In the genomic region with DNA sequence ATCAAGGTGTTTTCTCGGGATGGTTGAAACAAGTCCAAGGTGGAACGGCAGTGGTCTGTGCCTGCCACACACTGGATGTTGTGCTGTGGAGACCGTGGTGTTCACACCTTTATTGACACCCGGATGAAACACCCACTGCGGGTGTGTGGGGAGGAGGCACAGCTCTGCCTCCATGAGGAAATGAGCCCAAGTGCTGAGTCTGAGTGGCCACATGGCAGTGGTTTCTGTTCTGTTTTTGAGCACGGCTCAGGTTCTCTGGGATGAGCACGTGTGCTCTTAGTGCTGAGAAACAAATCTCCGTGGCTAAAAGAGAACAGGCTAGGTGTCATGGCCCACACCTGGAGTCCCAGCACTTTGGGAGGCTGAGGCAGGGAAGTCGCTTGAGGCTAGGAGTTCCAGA, we compare ENCODE assay signal across 25 cellular contexts. TPM values are rescaled to one million over a fixed set of nuclear protein-coding genes. Genes with fewer than 3 reads are reported as not detected.
DNase-seq lines count a peak whose midpoint lies in the region; ATAC-seq and TF ChIP-seq lines count a peak whose summit lies in the region.
"Had no signal": no experiment of that assay in that cellular context is flagged by ENCODE, and none has a peak within 500 bp of the region (broad histone marks: within the 10 kb centered on the region; RNA-seq: fewer than 3 reads in every experiment).

No MANE protein-coding gene starts in this region.

- peaks cover 4 to 96% of the 10 kb centered on the region in 2 donors for H3K36me3 ChIP-seq in vagina

- no peak for TF ChIP-seq CTCF in vagina (IDR thresholded peaks at IDR 0.05)

- TF ChIP-seq POLR2A in vagina (IDR thresholded peaks at IDR 0.05) = no peak

- H3K4me1 Mint-ChIP-seq in dendritic cell treated with granulocyte-macrophage colony-stimulating factor and Interleukin-4, amounts not matched to agents 40 ng/mL and 50 ng/mL, for 4 days (ENCODE audit: low read depth) = peaks cover 33% of the 10 kb centered on the region
- H3K4me1 Mint-ChIP-seq: activated naive CD8-positive, alpha-beta T cell treated with anti-CD3 and anti-CD28 coated beads, Interleukin-2, amount 50 U/mL, for 24 hours had no signal

- H3K9me3 ChIP-seq in vagina = no peaks in the 10 kb centered on the region
- H3K9me3 ChIP-seq: right lobe of liver, SJSA1, tibial nerve had no signal

- no peak overlapping the region for H3K4me3 ChIP-seq in vagina
- H3K4me3 ChIP-seq: coronary artery, hepatocyte, K562, right lobe of liver, SJSA1, tibial nerve had no signal

- H3K27ac Mint-ChIP-seq in dendritic cell treated with granulocyte-macrophage colony-stimulating factor and Interleukin-4, amounts not matched to agents 40 ng/mL and 50 ng/mL, for 4 days = peak overlapping the region; percentile 64
- H3K27ac Mint-ChIP-seq: activated naive CD8-positive, alpha-beta T cell treated with anti-CD3 and anti-CD28 coated beads, Interleukin-2, amount 50 U/mL, for 24 hours; activated T-helper 1 cell treated with anti-CD3 and anti-CD28 coated beads, Interleukin-12 subunit alpha, Interleukin-12 subunit beta, Interleukin-2, Interleukin-4 antibody, amounts not matched to agents 30 ng/mL and 10 ng/mL and 1 ng/mL, durations not matched to agents 14 hours and 24 hours and 36 hours; T-helper 1 cell treated with Interleukin-12 subunit alpha and Interleukin-12 subunit beta and Interleukin-4 antibody, amounts not matched to agents 30 μg/mL and 1 μg/mL, for 36 hours had no signal

- H3K9me3 Mint-ChIP-seq in dendritic cell treated with granulocyte-macrophage colony-stimulating factor and Interleukin-4, amounts not matched to agents 40 ng/mL and 50 ng/mL, for 4 days = no peaks in the 10 kb centered on the region
- H3K9me3 Mint-ChIP-seq: activated naive CD8-positive, alpha-beta T cell treated with anti-CD3 and anti-CD28 coated beads, Interleukin-2, amount 50 U/mL, for 24 hours; activated T-helper 1 cell treated with anti-CD3 and anti-CD28 coated beads, Interleukin-12 subunit alpha, Interleukin-12 subunit beta, Interleukin-2, Interleukin-4 antibody, amounts not matched to agents 30 ng/mL and 10 ng/mL and 1 ng/mL, durations not matched to agents 14 hours and 24 hours and 36 hours; brain; T-helper 1 cell treated with Interleukin-12 subunit alpha and Interleukin-12 subunit beta and Interleukin-4 antibody, amounts not matched to agents 30 μg/mL and 1 μg/mL, for 36 hours had no signal

- ATAC-seq in GM18502 (IDR thresholded peaks at IDR 0.05; ENCODE audit: poor library complexity, unreplicated experiment) (no peak), GM19023 (IDR thresholded peaks at IDR 0.05; ENCODE audit: unreplicated experiment) (no peak)
- ATAC-seq: activated naive CD8-positive, alpha-beta T cell treated with anti-CD3 and anti-CD28 coated beads, Interleukin-2, amount 50 U/mL, for 24 hours; K562; right lobe of liver had no signal

- no peak overlapping the region for H3K27ac ChIP-seq in vagina
- H3K27ac ChIP-seq: C4-2B, coronary artery, hepatocyte, right lobe of liver, SJSA1, tibial nerve had no signal

- intact Hi-C loops in dendritic cell treated with granulocyte-macrophage colony-stimulating factor and Interleukin-4, amounts not matched to agents 40 ng/mL and 50 ng/mL, for 4 days (cut with micrococcal nuclease) = no loop called here
- intact Hi-C loops in vagina (cut with DNase I) = no loop called here

- peak; percentile 42 for DNase-seq in SIG-M5 treated with dmso at 0.1 percent for 504 hours (lab: John Stamatoyannopoulos, UW; ENCODE audit: unreplicated experiment)
- no peak for DNase-seq in SIG-M5 (lab: John Stamatoyannopoulos, UW)
- peak; percentile 36 for DNase-seq in NOMO-1 treated with dmso at 0.1 percent for 144 hours (lab: John Stamatoyannopoulos, UW; ENCODE audit: unreplicated experiment)
- DNase-seq in superior temporal gyrus (ENCODE audit: extremely low spot score) = peak; percentile 19
- no peak for DNase-seq in vagina (ENCODE audit: extremely low spot score in 2 of 2)
- DNase-seq: activated CD4-positive, CD25-positive, alpha-beta regulatory T cell; activated naive CD8-positive, alpha-beta T cell treated with anti-CD3 and anti-CD28 coated beads, Interleukin-2, amount 50 U/mL, for 24 hours; GF-D8; NCI-H1092 treated with DMSO at 0.1 percent for 48 hours; NCI-H2081 treated with DMSO at 0.1 percent for 48 hours; NCI-H510A; stimulated activated naive CD4-positive, alpha-beta T cell treated with Interleukin-2 at 50 U/mL for 16 hours had no signal

- no peaks in the 10 kb centered on the region for H3K4me1 ChIP-seq in vagina
- H3K4me1 ChIP-seq: SJSA1 had no signal

- peaks cover 100% of the 10 kb centered on the region for H3K36me3 Mint-ChIP-seq in dendritic cell treated with granulocyte-macrophage colony-stimulating factor and Interleukin-4, amounts not matched to agents 40 ng/mL and 50 ng/mL, for 4 days (ENCODE audit: low read depth)

- H3K27me3 ChIP-seq in vagina = no peaks in the 10 kb centered on the region
- H3K27me3 ChIP-seq: hepatocyte, right lobe of liver, SJSA1, tibial nerve had no signal

- no peak overlapping the region for H3K4me3 Mint-ChIP-seq in dendritic cell treated with granulocyte-macrophage colony-stimulating factor and Interleukin-4, amounts not matched to agents 40 ng/mL and 50 ng/mL, for 4 days
- H3K4me3 Mint-ChIP-seq: activated naive CD8-positive, alpha-beta T cell treated with anti-CD3 and anti-CD28 coated beads, Interleukin-2, amount 50 U/mL, for 24 hours; activated T-helper 1 cell treated with anti-CD3 and anti-CD28 coated beads, Interleukin-12 subunit alpha, Interleukin-12 subunit beta, Interleukin-2, Interleukin-4 antibody, amounts not matched to agents 30 ng/mL and 10 ng/mL and 1 ng/mL, durations not matched to agents 14 hours and 24 hours and 36 hours; brain; T-helper 1 cell treated with Interleukin-12 subunit alpha and Interleukin-12 subunit beta and Interleukin-4 antibody, amounts not matched to agents 30 μg/mL and 1 μg/mL, for 36 hours had no signal

- no peaks in the 10 kb centered on the region for H3K27me3 Mint-ChIP-seq in dendritic cell treated with granulocyte-macrophage colony-stimulating factor and Interleukin-4, amounts not matched to agents 40 ng/mL and 50 ng/mL, for 4 days
- H3K27me3 Mint-ChIP-seq: activated naive CD8-positive, alpha-beta T cell treated with anti-CD3 and anti-CD28 coated beads, Interleukin-2, amount 50 U/mL, for 24 hours; brain had no signal

RNA-seq across cellular contexts. Expression of a gene that starts 29.5 kb away (rescaled TPM):
- 77.8 TPM for total RNA-seq in vagina

RNA-seq across cellular contexts. Expression of a gene that starts 34.7 kb away (rescaled TPM):
- 0.49 TPM for total RNA-seq in vagina
- total RNA-seq: activated T-helper 1 cell treated with anti-CD3 and anti-CD28 coated beads, Interleukin-12 subunit alpha, Interleukin-12 subunit beta, Interleukin-2, Interleukin-4 antibody, amounts not matched to agents 30 ng/mL and 10 ng/mL and 1 ng/mL, durations not matched to agents 14 hours and 24 hours and 36 hours; right lobe of liver; SJSA1 had no signal

RNA-seq across cellular contexts. Expression of a gene that starts 58.0 kb away (rescaled TPM):
- total RNA-seq in vagina = 212 TPM

RNA-seq across cellular contexts. Expression of a gene that starts 58.3 kb away (rescaled TPM):
- total RNA-seq in vagina = 36.3 TPM

Comparison
In these comparisons a context has a peak if more than half of its experiments do, and no peak if none do; other contexts are left out.
1. DNase-seq: peak in SIG-M5 treated with dmso at 0.1 percent for 504 hours (single experiment), NOMO-1 treated with dmso at 0.1 percent for 144 hours (single experiment) and superior temporal gyrus (single experiment); none in SIG-M5 (single experiment) and vagina (0 of 2).